16 cellular contexts compared by ENCODE assay signal in the genomic region with DNA sequence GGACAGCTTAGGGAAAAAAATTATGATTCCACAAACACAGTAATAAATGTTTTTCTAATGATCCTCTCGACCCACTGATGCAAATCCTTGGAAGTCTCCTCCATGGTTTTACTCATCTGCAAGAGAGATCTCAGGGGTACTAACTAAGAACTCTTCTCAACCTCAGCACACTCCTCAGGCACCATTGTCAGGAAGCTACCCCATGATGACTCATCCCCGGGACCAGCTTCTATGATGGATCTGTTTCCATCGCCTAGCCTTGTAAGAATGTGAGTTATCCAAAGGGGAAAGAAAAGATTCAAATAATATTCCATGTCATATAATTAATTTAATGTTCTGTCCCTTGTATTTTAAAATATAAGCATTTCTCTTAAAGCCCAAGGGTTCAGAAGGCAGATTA.
A peak's percentile ranks its signal among the peaks of the same experiment; 100 is the strongest.
DNase-seq lines count a peak whose midpoint lies in the region; ATAC-seq, FAIRE-seq and TF ChIP-seq lines count a peak whose summit lies in the region.
"Had no signal": no experiment of that assay in that cellular context is flagged by ENCODE, and none has a peak within 500 bp of the region (broad histone marks: within the 10 kb centered on the region; RNA-seq: fewer than 3 reads in every experiment).

No MANE protein-coding gene starts in this region.

- H2AFZ ChIP-seq in GM23338, result no peak overlapping the region

- H3K4me3 ChIP-seq in GM23338, result no peak overlapping the region
- H3K4me3 ChIP-seq: BLaER1, GM12878 had no signal

- no peak for TF ChIP-seq CTCF in GM23338 (conservative IDR thresholded peaks at IDR 0.05; ENCODE audit: low read depth in 2 of 2)

- no peaks in the 10 kb centered on the region for H3K36me3 ChIP-seq in GM23338 (ENCODE audit: insufficient read depth)
- H3K36me3 ChIP-seq: BLaER1 had no signal

- H3K4me1 Mint-ChIP-seq in GM23338, result no peaks in the 10 kb centered on the region
- H3K4me1 Mint-ChIP-seq: CD8-positive, alpha-beta memory T cell; IgD-negative memory B cell had no signal

- DNase-seq in GM23338 (ENCODE audit: low spot score) (no peak), RKO (ENCODE audit: low spot score) (peak; percentile 4), iPS DF 19.7 (ENCODE audit: low read depth, low spot score) (peak; percentile 7), urothelium cell line (ENCODE audit: low spot score) (peak; percentile 19), NCI-H524 (lab: John Stamatoyannopoulos, UW) (no peak), hypothalamus (lab: John Stamatoyannopoulos, UW) (no peak), mesenteric fat pad (ENCODE audit: low spot score) (no peak)
- DNase-seq: AML-193; Caco-2; CD8-positive, alpha-beta memory T cell; H7 had no signal

- peaks cover 4% of the 10 kb centered on the region for H3K27me3 Mint-ChIP-seq in GM23338 (ENCODE audit: insufficient read depth, low read depth, poor library complexity)
- H3K27me3 Mint-ChIP-seq: CD8-positive, alpha-beta memory T cell; IgD-negative memory B cell had no signal

- H3K36me3 Mint-ChIP-seq in GM23338 (ENCODE audit: low read depth), result no peaks in the 10 kb centered on the region; the same call in 2 of the 3 replicates
- H3K36me3 Mint-ChIP-seq: CD8-positive, alpha-beta memory T cell; IgD-negative memory B cell had no signal

- no peaks in the 10 kb centered on the region for H3F3A ChIP-seq in GM23338 (replicated peaks; ENCODE audit: low read depth)

- H3K4me2 ChIP-seq in GM23338, result no peak overlapping the region
- H3K4me2 ChIP-seq: BLaER1 had no signal

- H4K20me1 ChIP-seq in GM23338 (replicated peaks; ENCODE audit: insufficient read depth), result no peaks in the 10 kb centered on the region
- H4K20me1 ChIP-seq: BLaER1 had no signal

- H3K27ac ChIP-seq in GM23338 (ENCODE audit: low read depth), result no peak overlapping the region
- H3K27ac ChIP-seq: BLaER1, HL-60 had no signal

- no peak for ATAC-seq in GM23338
- ATAC-seq: GM12878 had no signal

- 0 out of 2 replicates have a peak overlapping the region, but pooled peaks have one; percentile 17 for H3K27ac Mint-ChIP-seq in GM23338
- H3K27ac Mint-ChIP-seq: CD8-positive, alpha-beta memory T cell; IgD-negative memory B cell had no signal

- no peaks in the 10 kb centered on the region for H3K9me2 ChIP-seq in GM23338 (ENCODE audit: insufficient read depth)

- FAIRE-seq in urothelium cell line (lab: Jason Lieb, UNC), result no peak
- FAIRE-seq: GM12878, GM18507 had no signal

- H3K9me3 Mint-ChIP-seq in GM23338, result peaks cover 8% of the 10 kb centered on the region
- H3K9me3 Mint-ChIP-seq: IgD-negative memory B cell had no signal

- H3K79me2 ChIP-seq in GM23338 (replicated peaks; ENCODE audit: insufficient read depth), result no peaks in the 10 kb centered on the region

- H3K4me1 ChIP-seq in GM23338 (ENCODE audit: insufficient read depth), result no peaks in the 10 kb centered on the region
- H3K4me1 ChIP-seq: BLaER1, Caco-2 had no signal

- no peaks in the 10 kb centered on the region for H3K27me3 ChIP-seq in GM23338 (ENCODE audit: insufficient read depth)
- H3K27me3 ChIP-seq: BLaER1 had no signal

- no peak overlapping the region for H3K4me3 Mint-ChIP-seq in GM23338
- H3K4me3 Mint-ChIP-seq: CD8-positive, alpha-beta memory T cell; IgD-negative memory B cell had no signal

TF ChIP-seq in GM23338, 12 proteins besides CTCF, POLR2A, EP300 and RAD21 (continues in another document):
- TF ChIP-seq EZH2phosphoT487 (IDR thresholded peaks at IDR 0.05; ENCODE audit: unreplicated experiment) (no peak), NANOG (IDR thresholded peaks at IDR 0.05; ENCODE audit: borderline replicate concordance) (no peak), ZNF331 (CRISPR knock-in tag; IDR thresholded peaks at IDR 0.05; ENCODE audit: low read depth) (no peak), POLR2AphosphoS5 (IDR thresholded peaks at IDR 0.05; ENCODE audit: low read depth) (no peak), EZH2 (IDR thresholded peaks at IDR 0.05; ENCODE audit: low read depth, unreplicated experiment) (no peak)
- TF ChIP-seq, protein P1, sequence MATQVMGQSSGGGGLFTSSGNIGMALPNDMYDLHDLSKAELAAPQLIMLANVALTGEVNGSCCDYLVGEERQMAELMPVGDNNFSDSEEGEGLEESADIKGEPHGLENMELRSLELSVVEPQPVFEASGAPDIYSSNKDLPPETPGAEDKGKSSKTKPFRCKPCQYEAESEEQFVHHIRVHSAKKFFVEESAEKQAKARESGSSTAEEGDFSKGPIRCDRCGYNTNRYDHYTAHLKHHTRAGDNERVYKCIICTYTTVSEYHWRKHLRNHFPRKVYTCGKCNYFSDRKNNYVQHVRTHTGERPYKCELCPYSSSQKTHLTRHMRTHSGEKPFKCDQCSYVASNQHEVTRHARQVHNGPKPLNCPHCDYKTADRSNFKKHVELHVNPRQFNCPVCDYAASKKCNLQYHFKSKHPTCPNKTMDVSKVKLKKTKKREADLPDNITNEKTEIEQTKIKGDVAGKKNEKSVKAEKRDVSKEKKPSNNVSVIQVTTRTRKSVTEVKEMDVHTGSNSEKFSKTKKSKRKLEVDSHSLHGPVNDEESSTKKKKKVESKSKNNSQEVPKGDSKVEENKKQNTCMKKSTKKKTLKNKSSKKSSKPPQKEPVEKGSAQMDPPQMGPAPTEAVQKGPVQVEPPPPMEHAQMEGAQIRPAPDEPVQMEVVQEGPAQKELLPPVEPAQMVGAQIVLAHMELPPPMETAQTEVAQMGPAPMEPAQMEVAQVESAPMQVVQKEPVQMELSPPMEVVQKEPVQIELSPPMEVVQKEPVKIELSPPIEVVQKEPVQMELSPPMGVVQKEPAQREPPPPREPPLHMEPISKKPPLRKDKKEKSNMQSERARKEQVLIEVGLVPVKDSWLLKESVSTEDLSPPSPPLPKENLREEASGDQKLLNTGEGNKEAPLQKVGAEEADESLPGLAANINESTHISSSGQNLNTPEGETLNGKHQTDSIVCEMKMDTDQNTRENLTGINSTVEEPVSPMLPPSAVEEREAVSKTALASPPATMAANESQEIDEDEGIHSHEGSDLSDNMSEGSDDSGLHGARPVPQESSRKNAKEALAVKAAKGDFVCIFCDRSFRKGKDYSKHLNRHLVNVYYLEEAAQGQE (IDR thresholded peaks at IDR 0.05; ENCODE audit: unreplicated experiment), result no peak
- TF ChIP-seq, protein P2, sequence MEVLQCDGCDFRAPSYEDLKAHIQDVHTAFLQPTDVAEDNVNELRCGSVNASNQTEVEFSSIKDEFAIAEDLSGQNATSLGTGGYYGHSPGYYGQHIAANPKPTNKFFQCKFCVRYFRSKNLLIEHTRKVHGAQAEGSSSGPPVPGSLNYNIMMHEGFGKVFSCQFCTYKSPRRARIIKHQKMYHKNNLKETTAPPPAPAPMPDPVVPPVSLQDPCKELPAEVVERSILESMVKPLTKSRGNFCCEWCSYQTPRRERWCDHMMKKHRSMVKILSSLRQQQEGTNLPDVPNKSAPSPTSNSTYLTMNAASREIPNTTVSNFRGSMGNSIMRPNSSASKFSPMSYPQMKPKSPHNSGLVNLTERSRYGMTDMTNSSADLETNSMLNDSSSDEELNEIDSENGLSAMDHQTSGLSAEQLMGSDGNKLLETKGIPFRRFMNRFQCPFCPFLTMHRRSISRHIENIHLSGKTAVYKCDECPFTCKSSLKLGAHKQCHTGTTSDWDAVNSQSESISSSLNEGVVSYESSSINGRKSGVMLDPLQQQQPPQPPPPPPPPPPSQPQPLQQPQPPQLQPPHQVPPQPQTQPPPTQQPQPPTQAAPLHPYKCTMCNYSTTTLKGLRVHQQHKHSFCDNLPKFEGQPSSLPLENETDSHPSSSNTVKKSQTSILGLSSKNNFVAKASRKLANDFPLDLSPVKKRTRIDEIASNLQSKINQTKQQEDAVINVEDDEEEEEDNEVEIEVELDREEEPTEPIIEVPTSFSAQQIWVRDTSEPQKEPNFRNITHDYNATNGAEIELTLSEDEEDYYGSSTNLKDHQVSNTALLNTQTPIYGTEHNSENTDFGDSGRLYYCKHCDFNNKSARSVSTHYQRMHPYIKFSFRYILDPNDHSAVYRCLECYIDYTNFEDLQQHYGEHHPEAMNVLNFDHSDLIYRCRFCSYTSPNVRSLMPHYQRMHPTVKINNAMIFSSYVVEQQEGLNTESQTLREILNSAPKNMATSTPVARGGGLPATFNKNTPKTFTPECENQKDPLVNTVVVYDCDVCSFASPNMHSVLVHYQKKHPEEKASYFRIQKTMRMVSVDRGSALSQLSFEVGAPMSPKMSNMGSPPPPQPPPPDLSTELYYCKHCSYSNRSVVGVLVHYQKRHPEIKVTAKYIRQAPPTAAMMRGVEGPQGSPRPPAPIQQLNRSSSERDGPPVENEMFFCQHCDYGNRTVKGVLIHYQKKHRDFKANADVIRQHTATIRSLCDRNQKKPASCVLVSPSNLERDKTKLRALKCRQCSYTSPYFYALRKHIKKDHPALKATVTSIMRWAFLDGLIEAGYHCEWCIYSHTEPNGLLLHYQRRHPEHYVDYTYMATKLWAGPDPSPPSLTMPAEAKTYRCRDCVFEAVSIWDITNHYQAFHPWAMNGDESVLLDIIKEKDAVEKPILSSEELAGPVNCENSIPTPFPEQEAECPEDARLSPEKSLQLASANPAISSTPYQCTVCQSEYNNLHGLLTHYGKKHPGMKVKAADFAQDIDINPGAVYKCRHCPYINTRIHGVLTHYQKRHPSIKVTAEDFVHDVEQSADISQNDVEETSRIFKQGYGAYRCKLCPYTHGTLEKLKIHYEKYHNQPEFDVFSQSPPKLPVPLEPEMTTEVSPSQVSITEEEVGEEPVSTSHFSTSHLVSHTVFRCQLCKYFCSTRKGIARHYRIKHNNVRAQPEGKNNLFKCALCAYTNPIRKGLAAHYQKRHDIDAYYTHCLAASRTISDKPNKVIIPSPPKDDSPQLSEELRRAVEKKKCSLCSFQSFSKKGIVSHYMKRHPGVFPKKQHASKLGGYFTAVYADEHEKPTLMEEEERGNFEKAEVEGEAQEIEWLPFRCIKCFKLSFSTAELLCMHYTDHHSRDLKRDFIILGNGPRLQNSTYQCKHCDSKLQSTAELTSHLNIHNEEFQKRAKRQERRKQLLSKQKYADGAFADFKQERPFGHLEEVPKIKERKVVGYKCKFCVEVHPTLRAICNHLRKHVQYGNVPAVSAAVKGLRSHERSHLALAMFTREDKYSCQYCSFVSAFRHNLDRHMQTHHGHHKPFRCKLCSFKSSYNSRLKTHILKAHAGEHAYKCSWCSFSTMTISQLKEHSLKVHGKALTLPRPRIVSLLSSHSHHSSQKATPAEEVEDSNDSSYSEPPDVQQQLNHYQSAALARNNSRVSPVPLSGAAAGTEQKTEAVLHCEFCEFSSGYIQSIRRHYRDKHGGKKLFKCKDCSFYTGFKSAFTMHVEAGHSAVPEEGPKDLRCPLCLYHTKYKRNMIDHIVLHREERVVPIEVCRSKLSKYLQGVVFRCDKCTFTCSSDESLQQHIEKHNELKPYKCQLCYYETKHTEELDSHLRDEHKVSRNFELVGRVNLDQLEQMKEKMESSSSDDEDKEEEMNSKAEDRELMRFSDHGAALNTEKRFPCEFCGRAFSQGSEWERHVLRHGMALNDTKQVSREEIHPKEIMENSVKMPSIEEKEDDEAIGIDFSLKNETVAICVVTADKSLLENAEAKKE (CRISPR knock-in tag; IDR thresholded peaks at IDR 0.05), result no peak

Comparison
In these comparisons a context has a peak if more than half of its experiments do, and no peak if none do; other contexts are left out.
1. DNase-seq: peak in RKO (single experiment), iPS DF 19.7 (single experiment) and urothelium cell line (single experiment); none in GM23338 (single experiment), NCI-H524 (0 of 2), hypothalamus (0 of 51) and mesenteric fat pad (single experiment).